1 cellular context compared by ENCODE assay signal in genomic region chr4:7815562-7815961, GRCh38.
TF ChIP-seq lines count a peak whose summit lies in the region.

No MANE protein-coding gene starts in this region.

TF ChIP-seq in SK-N-SH, 30 proteins besides CTCF, POLR2A, EP300 and RAD21 (continued from another document):
- TF ChIP-seq MEF2A (IDR thresholded peaks at IDR 0.05; ENCODE audit: borderline replicate concordance, low read depth) = no peak
- TF ChIP-seq IRF3 (IDR thresholded peaks at IDR 0.05; ENCODE audit: low read depth, low read length) = no peak
- no peak for TF ChIP-seq CHD2 (IDR thresholded peaks at IDR 0.05; ENCODE audit: low read length, partially characterized antibody)
- peak; percentile 31; the same call in 1 of the 2 replicates for TF ChIP-seq PBX3 (IDR thresholded peaks at IDR 0.05)
- TF ChIP-seq TEAD4 (IDR thresholded peaks at IDR 0.05; ENCODE audit: borderline replicate concordance, insufficient read depth) = no peak
